In the genomic region with DNA sequence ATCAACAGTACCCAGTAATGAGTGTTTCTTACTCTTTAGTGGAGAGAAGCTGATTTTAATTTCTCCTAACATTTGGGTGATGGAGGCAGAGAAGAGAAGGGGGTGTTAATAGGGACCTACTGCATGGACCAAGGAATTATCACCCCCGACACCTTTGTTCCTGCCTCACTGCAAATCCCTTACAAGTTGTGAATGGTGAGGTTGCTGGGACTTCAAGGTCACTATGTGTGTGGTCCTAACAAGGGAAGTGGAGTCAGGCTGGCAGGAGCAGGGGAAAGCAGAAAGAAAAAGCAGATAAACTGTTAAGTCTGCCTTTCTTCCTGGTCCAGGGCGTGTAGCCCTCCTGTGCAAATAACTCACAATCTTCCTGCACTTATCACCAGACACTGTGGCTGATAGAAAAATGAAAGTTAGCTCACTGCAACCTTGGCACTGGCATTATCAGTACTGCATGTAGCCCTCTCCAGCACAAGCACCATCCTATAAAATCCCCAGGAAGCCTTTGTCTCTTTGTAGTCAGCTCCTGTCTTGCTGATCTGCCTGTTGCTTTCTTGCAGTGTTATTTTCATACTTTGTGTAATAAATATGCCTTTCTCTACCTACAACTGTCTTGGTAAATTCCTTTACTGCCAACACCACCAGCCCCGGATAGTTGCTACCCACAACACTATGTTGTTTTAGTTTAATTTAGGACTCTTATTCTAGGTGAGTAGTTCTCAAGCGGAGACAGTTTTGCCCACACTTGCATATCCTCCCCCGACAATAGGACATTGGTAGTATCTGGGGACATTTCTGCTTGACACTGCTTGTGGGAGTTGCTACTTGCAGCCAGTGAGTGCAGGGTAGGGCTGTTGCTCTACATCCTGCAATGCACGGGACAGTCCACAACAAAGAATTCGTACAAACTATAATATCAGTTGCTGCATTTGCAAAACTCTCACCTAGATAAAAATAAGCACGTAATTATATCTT, we compare ENCODE assay signal across 9 cellular contexts.
DNase-seq lines count a peak whose midpoint lies in the region; ATAC-seq and TF ChIP-seq lines count a peak whose summit lies in the region.
"Had no signal": no experiment of that assay in that cellular context is flagged by ENCODE, and none has a peak within 500 bp of the region (broad histone marks: within the 10 kb centered on the region; RNA-seq: fewer than 3 reads in every experiment).

No MANE protein-coding gene starts in this region.

- no peak overlapping the region for H3K23ac ChIP-seq in mesendoderm (ENCODE audit: low read length)

- no peaks in the 10 kb centered on the region for H3K9me3 Mint-ChIP-seq in type B pancreatic cell

- H2BK5ac ChIP-seq in mesendoderm (ENCODE audit: low read length): no peak overlapping the region

- H3K4me1 ChIP-seq in PC-9 (replicated peaks; ENCODE audit: insufficient read depth) (peaks cover 33% of the 10 kb centered on the region), mesendoderm (ENCODE audit: control insufficient read depth, low read depth, low read length) (peaks cover 4% of the 10 kb centered on the region)

- H3K9ac ChIP-seq in mesendoderm (ENCODE audit: low read length): no peak overlapping the region

- peaks cover 1% of the 10 kb centered on the region for H3K79me1 ChIP-seq in mesendoderm (ENCODE audit: low read length)

- no peaks in the 10 kb centered on the region for H3K27me3 Mint-ChIP-seq in type B pancreatic cell

- H3K4me1 Mint-ChIP-seq in type B pancreatic cell (ENCODE audit: unreplicated experiment): peaks cover 17% of the 10 kb centered on the region

- no peak overlapping the region for H2BK15ac ChIP-seq in mesendoderm (replicated peaks; ENCODE audit: low read depth)

- no peak for TF ChIP-seq CTCF in PC-9 (conservative IDR thresholded peaks at IDR 0.05)
- no peak for TF ChIP-seq CTCF in type B pancreatic cell (conservative IDR thresholded peaks at IDR 0.05)

- no peaks in the 10 kb centered on the region for H3K9me2 ChIP-seq in PC-9 (ENCODE audit: insufficient read depth)

- peak overlapping the region; percentile 57 for H3K27ac Mint-ChIP-seq in type B pancreatic cell
- H3K27ac Mint-ChIP-seq: activated CD8-positive, alpha-beta T cell treated with anti-CD3 and anti-CD28 coated beads, Interleukin-2, amount 10 ng/mL, durations not matched to agents 7 days and 5 days had no signal

- no peak overlapping the region for H2AK5ac ChIP-seq in mesendoderm (ENCODE audit: low read length)

- H3K4me2 ChIP-seq in PC-9: peak overlapping the region; percentile 23
- H3K4me2 ChIP-seq in mesendoderm (ENCODE audit: low read length): no peak overlapping the region

- CTCF ChIA-PET in PC-9 (lab: Charles Lee): no interaction called here

- no peak overlapping the region for H3K18ac ChIP-seq in mesendoderm (ENCODE audit: low read length)

- H3K4me3 ChIP-seq in PC-9: no peak overlapping the region
- H3K4me3 ChIP-seq in mesendoderm (ENCODE audit: low read length): no peak overlapping the region

- H3K27ac ChIP-seq in PC-9 (peak overlapping the region; percentile 84), epithelial cell of prostate (peak overlapping the region; percentile 79), mesendoderm (ENCODE audit: low read depth, low read length) (no peak overlapping the region)

- ATAC-seq in HG02571 (IDR thresholded peaks at IDR 0.05; ENCODE audit: unreplicated experiment): no peak
- no peak for ATAC-seq in GM18502 (IDR thresholded peaks at IDR 0.05; ENCODE audit: poor library complexity, unreplicated experiment)
- ATAC-seq: activated CD8-positive, alpha-beta T cell treated with anti-CD3 and anti-CD28 coated beads, Interleukin-2, amount 10 ng/mL, durations not matched to agents 7 days and 5 days had no signal

- H3K36me3 ChIP-seq in PC-9 (ENCODE audit: low read depth) (no peaks in the 10 kb centered on the region), mesendoderm (ENCODE audit: control insufficient read depth, insufficient read depth, low read length) (no peaks in the 10 kb centered on the region)

- intact Hi-C loops in PC-9 (cut with micrococcal nuclease; ENCODE audit: unreplicated experiment): no loop called here

- H4K20me1 ChIP-seq in PC-9 (ENCODE audit: insufficient read depth): no peaks in the 10 kb centered on the region

- BruUV-seq in PC-9 (replicated peaks; lab: Mats Ljungman, UMichigan): no TSS peak

- peak; percentile 31 to 46 for DNase-seq in PC-9
- DNase-seq in epithelial cell of prostate (ENCODE audit: low read depth, low spot score): no peak
- peak; percentile 31 for DNase-seq in mesendoderm
- no peak for DNase-seq in type B pancreatic cell (ENCODE audit: extremely low spot score, unreplicated experiment)
- DNase-seq in activated CD4-positive, alpha-beta T cell treated with anti-CD3 and anti-CD28 coated beads, Interleukin-2, amount 50 U/mL, for 1 hour: no peak
- DNase-seq: activated CD8-positive, alpha-beta T cell treated with anti-CD3 and anti-CD28 coated beads, Interleukin-2, amount 10 ng/mL, durations not matched to agents 7 days and 5 days; NCI-H187 had no signal

- H3K27me3 ChIP-seq in PC-9 (ENCODE audit: insufficient read depth, low read depth) (no peaks in the 10 kb centered on the region), mesendoderm (ENCODE audit: insufficient read depth, low read length, poor library complexity) (no peaks in the 10 kb centered on the region)

- H4K5ac ChIP-seq in mesendoderm (ENCODE audit: low read length): no peak overlapping the region

- no peaks in the 10 kb centered on the region for H3K9me3 ChIP-seq in PC-9 (ENCODE audit: insufficient read depth, low read depth)

- no peak overlapping the region for H3K4ac ChIP-seq in mesendoderm (ENCODE audit: low read depth, low read length)

- H2BK120ac ChIP-seq in mesendoderm (ENCODE audit: low read depth, low read length): no peak overlapping the region

- H3K79me2 ChIP-seq in PC-9 (ENCODE audit: low read depth) (no peaks in the 10 kb centered on the region), mesendoderm (ENCODE audit: control insufficient read depth, insufficient read depth, low read length) (no peaks in the 10 kb centered on the region)

- H4K8ac ChIP-seq in mesendoderm (ENCODE audit: low read depth, low read length): no peak overlapping the region

- no peak overlapping the region for H3K4me3 Mint-ChIP-seq in type B pancreatic cell
- H3K4me3 Mint-ChIP-seq: activated CD8-positive, alpha-beta T cell treated with anti-CD3 and anti-CD28 coated beads, Interleukin-2, amount 10 ng/mL, durations not matched to agents 7 days and 5 days had no signal

- H3K56ac ChIP-seq in mesendoderm (ENCODE audit: low read length): no peak overlapping the region

- peaks cover 32% of the 10 kb centered on the region for H3K36me3 Mint-ChIP-seq in type B pancreatic cell

- peaks cover 20% of the 10 kb centered on the region for H3F3A ChIP-seq in PC-9 (ENCODE audit: insufficient read depth, low read depth)

- no CpG with 5 or more reads among the region's 8 CpGs for WGBS in mesendoderm (ENCODE audit: extremely low coverage, insufficient coverage, low lambda C conversion rate)

- H2AFZ ChIP-seq in PC-9: no peak overlapping the region

- POLR2A ChIA-PET in PC-9 (lab: Charles Lee; ENCODE audit: unreplicated experiment): no interaction called here

Comparison
In these comparisons a context has a peak if more than half of its experiments do, and no peak if none do; other contexts are left out.
1. DNase-seq: peak in PC-9 (2 of 2) and mesendoderm (single experiment); none in epithelial cell of prostate (single experiment), type B pancreatic cell (single experiment) and activated CD4-positive, alpha-beta T cell treated with anti-CD3 and anti-CD28 coated beads, Interleukin-2, amount 50 U/mL, for 1 hour (single experiment).